ENCODE assay signal across 17 cellular contexts in the genomic region with DNA sequence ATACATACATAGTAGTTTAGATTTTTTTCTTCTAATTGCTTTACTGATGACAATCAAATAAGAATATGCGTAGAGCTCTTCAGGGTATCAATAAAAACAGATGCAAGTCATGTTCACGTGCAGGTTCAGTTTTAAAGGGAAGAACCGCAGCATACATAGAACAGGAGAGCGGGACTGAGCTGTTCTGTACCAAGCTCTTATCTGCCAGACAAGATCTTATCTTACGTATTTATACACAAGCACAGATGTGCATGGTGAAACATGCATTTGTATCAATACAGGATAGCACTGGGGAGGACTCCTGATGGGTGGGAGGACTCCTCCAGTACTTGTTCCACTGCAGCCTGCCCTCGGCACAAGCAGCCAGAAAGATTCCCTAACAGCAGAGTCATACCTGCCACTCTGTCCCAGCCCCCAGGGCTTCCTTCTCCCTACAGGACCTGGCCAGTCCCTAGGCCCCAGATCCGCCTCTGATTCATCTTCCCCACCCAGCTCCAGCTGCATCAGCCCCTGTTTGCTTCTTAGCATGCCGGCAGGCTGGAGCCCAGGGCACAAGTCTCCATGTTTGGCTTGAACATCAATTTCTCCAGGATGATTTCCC. TPM values are rescaled to one million over a fixed set of nuclear protein-coding genes. Genes with fewer than 3 reads are reported as not detected.
DNase-seq lines count a peak whose midpoint lies in the region; ATAC-seq and TF ChIP-seq lines count a peak whose summit lies in the region.
"Had no signal": no experiment of that assay in that cellular context is flagged by ENCODE, and none has a peak within 500 bp of the region (broad histone marks: within the 10 kb centered on the region; RNA-seq: fewer than 3 reads in every experiment).

No MANE protein-coding gene starts in this region.

- H3K27ac Mint-ChIP-seq in CD4-positive, alpha-beta T cell = peak overlapping the region; percentile 94
- peak overlapping the region; percentile 74 to 95 (median 92) for H3K27ac Mint-ChIP-seq in CD8-positive, alpha-beta memory T cell
- peak overlapping the region; percentile 72 for H3K27ac Mint-ChIP-seq in activated CD4-positive, alpha-beta memory T cell treated with anti-CD3 and anti-CD28 coated beads for 36 hours

- no peak for TF ChIP-seq CTCF in CD4-positive, alpha-beta T cell (IDR thresholded peaks at IDR 0.05)
- TF ChIP-seq CTCF in epithelial cell of esophagus (IDR thresholded peaks at IDR 0.05; ENCODE audit: insufficient read depth, low read depth, low read length, missing control alignments) (no peak), esophagus muscularis mucosa (IDR thresholded peaks at IDR 0.05) (no peak)

- CTCF ChIA-PET in CD4-positive, alpha-beta T cell (lab: Charles Lee) = interaction anchor here (1.5 to 6.7 kb wide), 5 partner anchors 8 to 85 kb away, joined by 5 to 31 read pairs (median 6); a partner anchor contains a TSS
- CTCF ChIA-PET in CD8-positive, alpha-beta memory T cell (lab: Charles Lee) = interaction anchor here (1.2 to 4.3 kb wide), 5 partner anchors 8 to 147 kb away, joined by 3 to 39 read pairs (median 8); a partner anchor contains a TSS
- CTCF ChIA-PET in activated CD4-positive, alpha-beta memory T cell treated with anti-CD3 and anti-CD28 coated beads for 36 hours (lab: Charles Lee) = interaction anchor here (0.8 to 3.9 kb wide), 12 partner anchors 9 to 187 kb away, joined by 3 to 35 read pairs (median 5); a partner anchor contains a TSS

- H3K36me3 ChIP-seq in CD8-positive, alpha-beta memory T cell (ENCODE audit: insufficient read depth, low read length) = peaks cover 14% of the 10 kb centered on the region
- H3K36me3 ChIP-seq in esophagus muscularis mucosa = no peaks in the 10 kb centered on the region
- H3K36me3 ChIP-seq: ascending aorta, left ventricle myocardium inferior, Peyer's patch, tibial artery had no signal

- ATAC-seq in CD4-positive, alpha-beta T cell (ENCODE audit: poor library complexity) = peak; percentile 67
- no peak for ATAC-seq in GM21367 (IDR thresholded peaks at IDR 0.05; ENCODE audit: unreplicated experiment)
- ATAC-seq in GM19452 (IDR thresholded peaks at IDR 0.05; ENCODE audit: unreplicated experiment) = no peak
- ATAC-seq: psoas muscle had no signal

- WGBS in esophagus muscularis mucosa = 93% methylated on average over 8 of the region's 8 CpGs

- H3K4me3 Mint-ChIP-seq in CD4-positive, alpha-beta T cell = peak overlapping the region; percentile 66
- peak overlapping the region; percentile 8 to 70 (median 65) for H3K4me3 Mint-ChIP-seq in CD8-positive, alpha-beta memory T cell
- H3K4me3 Mint-ChIP-seq in activated CD4-positive, alpha-beta memory T cell treated with anti-CD3 and anti-CD28 coated beads for 36 hours = peak overlapping the region; percentile 14

- no peaks in the 10 kb centered on the region for H3K9me3 Mint-ChIP-seq in CD4-positive, alpha-beta T cell
- H3K9me3 Mint-ChIP-seq in CD8-positive, alpha-beta memory T cell = no peaks in the 10 kb centered on the region
- no peaks in the 10 kb centered on the region for H3K9me3 Mint-ChIP-seq in activated CD4-positive, alpha-beta memory T cell treated with anti-CD3 and anti-CD28 coated beads for 36 hours

- TF ChIP-seq POLR2A in esophagus muscularis mucosa (IDR thresholded peaks at IDR 0.05; ENCODE audit: low read depth) = no peak

- peak in 2 of 10 experiments; percentile 16 to 33 for DNase-seq in CD4-positive, alpha-beta T cell
- DNase-seq in CD8-positive, alpha-beta memory T cell = peak in 1 of 5 donors; percentile 66
- peak; percentile 44 for DNase-seq in activated CD4-positive, alpha-beta memory T cell treated with anti-CD3 and anti-CD28 coated beads for 36 hours
- DNase-seq in epithelial cell of esophagus (ENCODE audit: low read depth) (peak; percentile 94), esophagus muscularis mucosa (ENCODE audit: extremely low spot score) (no peak)
- DNase-seq: activated CD4-positive, alpha-beta T cell treated with anti-CD3 and anti-CD28 coated beads, Interleukin-2, amount 50 U/mL, for 4 hours; dorsolateral prefrontal cortex; left ventricle myocardium inferior; NCI-H2081 treated with DMSO at 0.1 percent for 48 hours; NCI-H748 treated with DMSO at 0.1 percent for 48 hours; Peyer's patch; psoas muscle; tibial artery had no signal

- no peaks in the 10 kb centered on the region for H3K27me3 Mint-ChIP-seq in CD4-positive, alpha-beta T cell
- H3K27me3 Mint-ChIP-seq in CD8-positive, alpha-beta memory T cell = peaks cover 0 to 2% of the 10 kb centered on the region in 2 donors
- no peaks in the 10 kb centered on the region for H3K27me3 Mint-ChIP-seq in activated CD4-positive, alpha-beta memory T cell treated with anti-CD3 and anti-CD28 coated beads for 36 hours

- H3K27ac ChIP-seq in CD4-positive, alpha-beta T cell (ENCODE audit: low read depth, low read length) = peak overlapping the region; percentile 83
- no peak overlapping the region for H3K27ac ChIP-seq in CD8-positive, alpha-beta memory T cell (ENCODE audit: low read depth, low read length)
- H3K27ac ChIP-seq in esophagus muscularis mucosa (replicated peaks in 1 of 4) = no peak overlapping the region
- H3K27ac ChIP-seq: ascending aorta, BLaER1, left ventricle myocardium inferior, psoas muscle, tibial artery had no signal

- peaks cover 88% of the 10 kb centered on the region for H3K4me1 ChIP-seq in CD8-positive, alpha-beta memory T cell (ENCODE audit: insufficient read depth, low read length)
- H3K4me1 ChIP-seq in esophagus muscularis mucosa = no peaks in the 10 kb centered on the region
- H3K4me1 ChIP-seq: ascending aorta, left ventricle myocardium inferior, Peyer's patch, tibial artery had no signal

- H3K27me3 ChIP-seq in CD4-positive, alpha-beta T cell (ENCODE audit: control insufficient read depth, insufficient read depth, low read length) = no peaks in the 10 kb centered on the region
- H3K27me3 ChIP-seq in CD8-positive, alpha-beta memory T cell (ENCODE audit: insufficient read depth, low read length, poor library complexity, severe bottlenecking) = no peaks in the 10 kb centered on the region
- peaks cover 0 to 12% (median 0%) of the 10 kb centered on the region in 4 donors for H3K27me3 ChIP-seq in esophagus muscularis mucosa
- H3K27me3 ChIP-seq: ascending aorta, BLaER1, dorsolateral prefrontal cortex, Peyer's patch, tibial artery had no signal

- no peak overlapping the region for H3K4me3 ChIP-seq in CD8-positive, alpha-beta memory T cell (ENCODE audit: low read length)
- no peak overlapping the region for H3K4me3 ChIP-seq in epithelial cell of esophagus (ENCODE audit: low read length)
- H3K4me3 ChIP-seq in esophagus muscularis mucosa = no peak overlapping the region
- H3K4me3 ChIP-seq: ascending aorta, BLaER1, dorsolateral prefrontal cortex, left ventricle myocardium inferior, Peyer's patch, psoas muscle, tibial artery had no signal

- H3K36me3 Mint-ChIP-seq in CD4-positive, alpha-beta T cell (ENCODE audit: low read depth) = peaks cover 51% of the 10 kb centered on the region
- H3K36me3 Mint-ChIP-seq in CD8-positive, alpha-beta memory T cell = peaks cover 27 to 34% (median 33%) of the 10 kb centered on the region in 3 donors
- peaks cover 27% of the 10 kb centered on the region for H3K36me3 Mint-ChIP-seq in activated CD4-positive, alpha-beta memory T cell treated with anti-CD3 and anti-CD28 coated beads for 36 hours

- intact Hi-C loops in CD4-positive, alpha-beta T cell (cut with DNase I, micrococcal nuclease) = loop anchor here in 1 of 2 experiments (2.0 kb wide), 1 partner anchor 14 kb away; no protein-coding TSS in a partner anchor
- intact Hi-C loops in activated CD4-positive, alpha-beta memory T cell treated with anti-CD3 and anti-CD28 coated beads for 36 hours (cut with micrococcal nuclease) = no loop called here
- intact Hi-C loops in esophagus muscularis mucosa (cut with DNase I) = no loop called here

- H3K4me1 Mint-ChIP-seq in CD4-positive, alpha-beta T cell (ENCODE audit: low read depth) = peaks cover 97% of the 10 kb centered on the region
- H3K4me1 Mint-ChIP-seq in CD8-positive, alpha-beta memory T cell = peaks cover 72 to 92% (median 92%) of the 10 kb centered on the region in 3 donors
- peaks cover 90% of the 10 kb centered on the region for H3K4me1 Mint-ChIP-seq in activated CD4-positive, alpha-beta memory T cell treated with anti-CD3 and anti-CD28 coated beads for 36 hours (ENCODE audit: low read depth)

- H3K9me3 ChIP-seq in CD4-positive, alpha-beta T cell (ENCODE audit: control insufficient read depth, low read length) = no peaks in the 10 kb centered on the region
- no peaks in the 10 kb centered on the region for H3K9me3 ChIP-seq in CD8-positive, alpha-beta memory T cell (ENCODE audit: low read length)
- no peaks in the 10 kb centered on the region for H3K9me3 ChIP-seq in esophagus muscularis mucosa
- H3K9me3 ChIP-seq: ascending aorta, BLaER1, left ventricle myocardium inferior, Peyer's patch, psoas muscle, tibial artery had no signal

- POLR2A ChIA-PET in CD4-positive, alpha-beta T cell (lab: Charles Lee) = interaction anchor here (0.6 to 3.2 kb wide), 15 partner anchors 8 to 730 kb away, joined by 3 to 70 read pairs (median 7); a partner anchor contains a TSS
- POLR2A ChIA-PET in CD8-positive, alpha-beta memory T cell (lab: Charles Lee) = interaction anchor here (1.0 to 1.4 kb wide), 5 partner anchors 11 to 100 kb away, joined by 3 to 4 read pairs (median 3); no protein-coding TSS in a partner anchor
- POLR2A ChIA-PET in activated CD4-positive, alpha-beta memory T cell treated with anti-CD3 and anti-CD28 coated beads for 36 hours (lab: Charles Lee) = interaction anchor here (0.6 to 4.0 kb wide), 11 partner anchors 9 to 747 kb away, joined by 3 to 33 read pairs (median 4); a partner anchor contains a TSS

- no peak for TF ChIP-seq EP300 in esophagus muscularis mucosa (IDR thresholded peaks at IDR 0.05)

RNA-seq across cellular contexts. Expression of a gene that starts 13.2 kb away (rescaled TPM):
- total RNA-seq in CD4-positive, alpha-beta T cell = 10 to 100 TPM; 43.4 to 43.9 TPM
- 10 to 100 TPM; 44.1 to 46.7 TPM for total RNA-seq in CD8-positive, alpha-beta memory T cell
- polyA plus RNA-seq in CD8-positive, alpha-beta memory T cell = 55.3 TPM
- total RNA-seq in activated CD4-positive, alpha-beta memory T cell treated with anti-CD3 and anti-CD28 coated beads for 36 hours = 10 to 100 TPM; 44.3 to 45.2 TPM
- total RNA-seq in esophagus muscularis mucosa = 1 to 10 TPM; 4.6 to 9.4 (median 6.8) TPM
- total RNA-seq: ascending aorta had no signal

Comparison
In these comparisons a context has a peak if more than half of its experiments do, and no peak if none do; other contexts are left out.
1. H3K4me3 Mint-ChIP-seq: peak in every context shown above with its lines; median percentile 66 in CD4-positive, alpha-beta T cell; 65 in CD8-positive, alpha-beta memory T cell; 14 in activated CD4-positive, alpha-beta memory T cell treated with anti-CD3 and anti-CD28 coated beads for 36 hours.
2. RNA of a gene that starts 13.2 kb away (total RNA-seq): 44.1 to 46.7 TPM in CD8-positive, alpha-beta memory T cell, 44.3 to 45.2 TPM in activated CD4-positive, alpha-beta memory T cell treated with anti-CD3 and anti-CD28 coated beads for 36 hours and 43.4 to 43.9 TPM in CD4-positive, alpha-beta T cell; 4.6 to 9.4 TPM in esophagus muscularis mucosa; every median in the first group is over 4 times any median in the second.
3. Peak in every context shown above with its lines, with median percentiles within 50 percentile points of each other: H3K27ac Mint-ChIP-seq.